Comparison of ENCODE assay signal across 16 cellular contexts in genomic region chr12:22480016-22480415, GRCh38.
"Had no signal": no experiment of that assay in that cellular context is flagged by ENCODE, and none has a peak within 500 bp of the region (broad histone marks: within the 10 kb centered on the region; RNA-seq: fewer than 3 reads in every experiment).

No MANE protein-coding gene starts in this region.

- H3K4me1 ChIP-seq: ascending aorta, pancreas had no signal

- H3K4me3 Mint-ChIP-seq: activated naive CD4-positive, alpha-beta T cell treated with anti-CD3 and anti-CD28 coated beads for 36 hours; activated naive CD8-positive, alpha-beta T cell treated with anti-CD3 and anti-CD28 coated beads, Interleukin-2, amount 50 U/mL, for 24 hours; activated T-helper 17 cell treated with anti-CD3 and anti-CD28 coated beads, Interleukin-2, amount 50 U/mL, for 72 hours; stimulated activated naive CD8-positive, alpha-beta T cell treated with anti-CD3 and anti-CD28 coated beads, Interleukin-15, amount 100 ng/mL, for 72 hours; type B pancreatic cell had no signal

- FAIRE-seq: colon, endometrium, keratinocyte, pancreas had no signal

- H3K9me3 Mint-ChIP-seq: activated naive CD4-positive, alpha-beta T cell treated with anti-CD3 and anti-CD28 coated beads for 36 hours; activated naive CD8-positive, alpha-beta T cell treated with anti-CD3 and anti-CD28 coated beads, Interleukin-2, amount 50 U/mL, for 24 hours; activated T-helper 17 cell treated with anti-CD3 and anti-CD28 coated beads, Interleukin-2, amount 50 U/mL, for 72 hours; stimulated activated naive CD8-positive, alpha-beta T cell treated with anti-CD3 and anti-CD28 coated beads, Interleukin-15, amount 100 ng/mL, for 72 hours; type B pancreatic cell had no signal

- H3K27ac ChIP-seq: ascending aorta, pancreas had no signal

- H3K27me3 Mint-ChIP-seq: activated naive CD8-positive, alpha-beta T cell treated with anti-CD3 and anti-CD28 coated beads, Interleukin-2, amount 50 U/mL, for 24 hours; activated T-helper 17 cell treated with anti-CD3 and anti-CD28 coated beads, Interleukin-2, amount 50 U/mL, for 72 hours; stimulated activated naive CD8-positive, alpha-beta T cell treated with anti-CD3 and anti-CD28 coated beads, Interleukin-15, amount 100 ng/mL, for 72 hours; type B pancreatic cell had no signal

- ATAC-seq: activated naive CD8-positive, alpha-beta T cell treated with anti-CD3 and anti-CD28 coated beads, Interleukin-2, amount 50 U/mL, for 24 hours; activated T-helper 17 cell treated with anti-CD3 and anti-CD28 coated beads, Interleukin-2, amount 50 U/mL, for 72 hours; esophagus mucosa; pancreas; sciatic nerve; stimulated activated naive CD8-positive, alpha-beta T cell treated with anti-CD3 and anti-CD28 coated beads, Interleukin-15, amount 100 ng/mL, for 72 hours had no signal

- DNase-seq: activated CD4-positive, alpha-beta T cell treated with anti-CD3 and anti-CD28 coated beads, Interleukin-2, amount 50 U/mL, for 1 hour; activated CD8-positive, alpha-beta memory T cell treated with anti-CD3 and anti-CD28 coated beads for 24 hours; activated naive CD4-positive, alpha-beta T cell treated with anti-CD3 and anti-CD28 coated beads for 36 hours; activated naive CD8-positive, alpha-beta T cell treated with anti-CD3 and anti-CD28 coated beads, Interleukin-2, amount 50 U/mL, for 24 hours; pancreas; stimulated activated CD4-positive, alpha-beta T cell treated with anti-CD3 and anti-CD28 coated beads, Interleukin-1b, Interleukin-23, amount 100 ng/mL, for 48 hours; stimulated activated naive CD8-positive, alpha-beta T cell treated with anti-CD3 and anti-CD28 coated beads, Interleukin-15, amount 100 ng/mL, for 72 hours; T-helper 1 cell had no signal

- H3K4me3 ChIP-seq: ascending aorta, pancreas had no signal

- H3K27me3 ChIP-seq: ascending aorta, pancreas had no signal

- H3K27ac Mint-ChIP-seq: activated naive CD4-positive, alpha-beta T cell treated with anti-CD3 and anti-CD28 coated beads for 36 hours; activated naive CD8-positive, alpha-beta T cell treated with anti-CD3 and anti-CD28 coated beads, Interleukin-2, amount 50 U/mL, for 24 hours; activated T-helper 17 cell treated with anti-CD3 and anti-CD28 coated beads, Interleukin-2, amount 50 U/mL, for 72 hours; stimulated activated naive CD8-positive, alpha-beta T cell treated with anti-CD3 and anti-CD28 coated beads, Interleukin-15, amount 100 ng/mL, for 72 hours; type B pancreatic cell had no signal

- H3K9me3 ChIP-seq: ascending aorta, pancreas had no signal
